ENCODE assay signal across 1 cellular context in the genomic region with DNA sequence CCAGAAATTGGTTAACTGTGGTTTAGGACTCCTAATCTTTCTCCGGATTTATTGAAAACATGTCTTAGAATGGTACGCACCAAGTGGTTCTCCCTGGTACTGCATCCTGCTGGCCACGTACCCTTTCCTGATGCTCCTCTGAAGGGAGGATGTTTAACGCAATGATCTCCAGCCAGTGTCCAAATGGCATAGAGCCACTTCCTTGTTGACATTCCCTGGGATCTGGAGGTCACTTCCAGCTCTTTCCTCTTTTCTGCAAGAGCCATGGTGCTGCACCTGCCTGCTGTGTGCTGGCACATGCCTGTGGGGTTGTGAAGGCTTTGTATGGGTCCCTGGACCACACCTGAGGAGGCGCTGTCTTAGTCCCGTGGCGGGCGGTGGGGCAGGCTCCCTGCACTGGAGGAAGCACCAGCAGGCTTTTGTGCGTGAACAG.
TF ChIP-seq lines count a peak whose summit lies in the region.

No MANE protein-coding gene starts in this region.

TF ChIP-seq in GM23338, 12 proteins besides CTCF, POLR2A, EP300 and RAD21 (continued from another document):
- TF ChIP-seq, protein P1, sequence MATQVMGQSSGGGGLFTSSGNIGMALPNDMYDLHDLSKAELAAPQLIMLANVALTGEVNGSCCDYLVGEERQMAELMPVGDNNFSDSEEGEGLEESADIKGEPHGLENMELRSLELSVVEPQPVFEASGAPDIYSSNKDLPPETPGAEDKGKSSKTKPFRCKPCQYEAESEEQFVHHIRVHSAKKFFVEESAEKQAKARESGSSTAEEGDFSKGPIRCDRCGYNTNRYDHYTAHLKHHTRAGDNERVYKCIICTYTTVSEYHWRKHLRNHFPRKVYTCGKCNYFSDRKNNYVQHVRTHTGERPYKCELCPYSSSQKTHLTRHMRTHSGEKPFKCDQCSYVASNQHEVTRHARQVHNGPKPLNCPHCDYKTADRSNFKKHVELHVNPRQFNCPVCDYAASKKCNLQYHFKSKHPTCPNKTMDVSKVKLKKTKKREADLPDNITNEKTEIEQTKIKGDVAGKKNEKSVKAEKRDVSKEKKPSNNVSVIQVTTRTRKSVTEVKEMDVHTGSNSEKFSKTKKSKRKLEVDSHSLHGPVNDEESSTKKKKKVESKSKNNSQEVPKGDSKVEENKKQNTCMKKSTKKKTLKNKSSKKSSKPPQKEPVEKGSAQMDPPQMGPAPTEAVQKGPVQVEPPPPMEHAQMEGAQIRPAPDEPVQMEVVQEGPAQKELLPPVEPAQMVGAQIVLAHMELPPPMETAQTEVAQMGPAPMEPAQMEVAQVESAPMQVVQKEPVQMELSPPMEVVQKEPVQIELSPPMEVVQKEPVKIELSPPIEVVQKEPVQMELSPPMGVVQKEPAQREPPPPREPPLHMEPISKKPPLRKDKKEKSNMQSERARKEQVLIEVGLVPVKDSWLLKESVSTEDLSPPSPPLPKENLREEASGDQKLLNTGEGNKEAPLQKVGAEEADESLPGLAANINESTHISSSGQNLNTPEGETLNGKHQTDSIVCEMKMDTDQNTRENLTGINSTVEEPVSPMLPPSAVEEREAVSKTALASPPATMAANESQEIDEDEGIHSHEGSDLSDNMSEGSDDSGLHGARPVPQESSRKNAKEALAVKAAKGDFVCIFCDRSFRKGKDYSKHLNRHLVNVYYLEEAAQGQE (IDR thresholded peaks at IDR 0.05; ENCODE audit: unreplicated experiment) = no peak
- TF ChIP-seq EZH2phosphoT487 (IDR thresholded peaks at IDR 0.05; ENCODE audit: unreplicated experiment) (no peak), JUNB (IDR thresholded peaks at IDR 0.05; ENCODE audit: unreplicated experiment) (no peak), NANOG (IDR thresholded peaks at IDR 0.05; ENCODE audit: borderline replicate concordance) (no peak), ZNF331 (CRISPR knock-in tag; IDR thresholded peaks at IDR 0.05; ENCODE audit: low read depth) (no peak)
